ENCODE assay signal across 13 cellular contexts in genomic region chr6:2770171-2770570, GRCh38. TPM values are rescaled to one million over a fixed set of nuclear protein-coding genes. Genes with fewer than 3 reads are reported as not detected.
DNase-seq lines count a peak whose midpoint lies in the region; ATAC-seq and TF ChIP-seq lines count a peak whose summit lies in the region.
"Had no signal": no experiment of that assay in that cellular context is flagged by ENCODE, and none has a peak within 500 bp of the region (broad histone marks: within the 10 kb centered on the region; RNA-seq: fewer than 3 reads in every experiment).

No MANE protein-coding gene starts in this region.

- H3K36me3 ChIP-seq in ascending aorta (peaks cover 0 to 22% of the 10 kb centered on the region in 2 donors), PC-3 (ENCODE audit: low read depth, low read length) (peaks cover 38% of the 10 kb centered on the region)

- no peak overlapping the region for H3K4me2 ChIP-seq in PC-3 (ENCODE audit: low read length)

- H3K4me1 ChIP-seq in ascending aorta (peaks cover 6 to 38% of the 10 kb centered on the region in 2 donors), right cardiac atrium (ENCODE audit: control insufficient read depth, insufficient read depth, low read length) (peaks cover 8% of the 10 kb centered on the region), PC-3 (ENCODE audit: insufficient read depth, low read length) (peaks cover 19% of the 10 kb centered on the region)

- TF ChIP-seq CTCF in ascending aorta (IDR thresholded peaks at IDR 0.05) (no peak), PC-3 (conservative IDR thresholded peaks at IDR 0.05; ENCODE audit: low read depth, low read length) (no peak)

- CTCF ChIA-PET in PC-3 (lab: Charles Lee) = no interaction called here

- intact Hi-C loops in ascending aorta (cut with DNase I) = no loop called here
- intact Hi-C loops in right cardiac atrium (cut with DNase I) = no loop called here
- intact Hi-C loops in PC-3 (cut with micrococcal nuclease) = no loop called here

- H3K27ac ChIP-seq in ascending aorta = peak overlapping the region in 1 of 2 donors; percentile 72
- peak overlapping the region; percentile 38 for H3K27ac ChIP-seq in right cardiac atrium (ENCODE audit: low read length)
- peak overlapping the region; percentile 9 for H3K27ac ChIP-seq in temporal lobe (ENCODE audit: low read depth, low read length)
- H3K27ac ChIP-seq in PC-3 (ENCODE audit: low read length) = no peak overlapping the region

- H3K9ac ChIP-seq in PC-3 (ENCODE audit: low read length) = no peak overlapping the region

- H3F3A ChIP-seq in PC-3 (ENCODE audit: low read length, unreplicated experiment) = no peaks in the 10 kb centered on the region

- H3K4me3 ChIP-seq in ascending aorta = peak overlapping the region; percentile 28 to 43
- peak overlapping the region; percentile 4 for H3K4me3 ChIP-seq in right cardiac atrium (ENCODE audit: low read length)
- no peak overlapping the region for H3K4me3 ChIP-seq in PC-3 (ENCODE audit: low read length)

- 27% methylated on average over 13 of the region's 13 CpGs for WGBS in right cardiac atrium

- DNase-seq in NCI-H748 (lab: John Stamatoyannopoulos, UW; ENCODE audit: unreplicated experiment) (peak; percentile 44), NCI-H748 treated with DMSO at 0.1 percent for 48 hours (lab: John Stamatoyannopoulos, UW) (no peak), ascending aorta (ENCODE audit: low spot score in 2 of 2) (no peak), right cardiac atrium (peak; percentile 77 to 89 (median 89)), PC-3 (no peak), SK-N-DZ (ENCODE audit: low spot score) (no peak)
- DNase-seq: ACHN; amniotic stem cell; MM.1S; NK-92 treated with Interleukin-12 subunit alpha and Interleukin-12 subunit beta, amount 100 ng/mL, for 24 hours; T-helper 2 cell had no signal

- ATAC-seq in right cardiac atrium (peak; percentile 34 to 58), PC-3 (no peak), GM21825 (IDR thresholded peaks at IDR 0.05; ENCODE audit: unreplicated experiment) (no peak)

- H3K9me2 ChIP-seq in PC-3 (replicated peaks; ENCODE audit: low read length) = no peaks in the 10 kb centered on the region

- H3K79me2 ChIP-seq in PC-3 (ENCODE audit: low read length) = peaks cover 95% of the 10 kb centered on the region

- H2AFZ ChIP-seq in PC-3 (ENCODE audit: low read length) = no peak overlapping the region

- POLR2A ChIA-PET in PC-3 (lab: Charles Lee; ENCODE audit: unreplicated experiment) = no interaction called here

- H3K9me3 ChIP-seq in ascending aorta = no peaks in the 10 kb centered on the region
- H3K9me3 ChIP-seq in right cardiac atrium (ENCODE audit: control insufficient read depth, low read length) = no peaks in the 10 kb centered on the region
- no peaks in the 10 kb centered on the region for H3K9me3 ChIP-seq in PC-3 (ENCODE audit: low read length)

- peaks cover 51% of the 10 kb centered on the region for H4K20me1 ChIP-seq in PC-3 (ENCODE audit: low read length)

- no TSS peak for BruUV-seq in PC-3 (replicated peaks; lab: Mats Ljungman, UMichigan)

- H3K27me3 ChIP-seq in ascending aorta (no peaks in the 10 kb centered on the region), right cardiac atrium (ENCODE audit: control insufficient read depth, insufficient read depth) (no peaks in the 10 kb centered on the region), PC-3 (ENCODE audit: low read length) (no peaks in the 10 kb centered on the region)

RNA-seq across cellular contexts. Expression of gene WRNIP1, which starts 5.0 kb away (rescaled TPM):
- total RNA-seq in ascending aorta (100 TPM), right cardiac atrium (10 to 100 TPM; 34.7 to 49.3 (median 43.6) TPM), temporal lobe (33.4 TPM), PC-3 (2014; rRNA removed) (92.2 and 114 TPM in 2 replicates)
- 44.1 TPM for polyA plus RNA-seq in right cardiac atrium
- 60.5 and 67.2 TPM in 2 replicates for polyA plus RNA-seq in SK-N-DZ (2014; cell fraction: cytosol; rRNA removed)
- polyA plus RNA-seq in SK-N-DZ (2014; cell fraction: nucleus; rRNA removed) = 59.5 and 73.1 TPM in 2 replicates

RNA-seq across cellular contexts. Expression of gene MYLK4, which starts 19.4 kb away (rescaled TPM):
- total RNA-seq in ascending aorta = not detected
- 1 to 10 TPM; 1.9 to 3.7 (median 2.5) TPM for total RNA-seq in right cardiac atrium
- polyA plus RNA-seq in right cardiac atrium = 1.3 TPM
- 0.49 TPM for total RNA-seq in temporal lobe
- 0.11 and 0.23 TPM in 2 replicates for total RNA-seq in PC-3 (2014; rRNA removed)
- 0.05 TPM in 1 of 2 replicates, not detected in the other for polyA plus RNA-seq in SK-N-DZ (2014; cell fraction: cytosol; rRNA removed)
- 0.04 and 0.10 TPM in 2 replicates for polyA plus RNA-seq in SK-N-DZ (2014; cell fraction: nucleus; rRNA removed)

Comparison
In these comparisons a context has a peak if more than half of its experiments do, and no peak if none do; other contexts are left out.
1. DNase-seq: peak in NCI-H748 (single experiment) and right cardiac atrium (3 of 3); none in NCI-H748 treated with DMSO at 0.1 percent for 48 hours (single experiment), ascending aorta (0 of 2), PC-3 (single experiment) and SK-N-DZ (single experiment).
2. ATAC-seq: peak in right cardiac atrium (2 of 2); none in PC-3 (single experiment) and GM21825 (single experiment).